13 cellular contexts compared by ENCODE assay signal in genomic region chr2:69754633-69755032, GRCh38. TPM values are rescaled to one million over a fixed set of nuclear protein-coding genes. Genes with fewer than 3 reads are reported as not detected.
DNase-seq lines count a peak whose midpoint lies in the region; ATAC-seq and TF ChIP-seq lines count a peak whose summit lies in the region.
"Had no signal": no experiment of that assay in that cellular context is flagged by ENCODE, and none has a peak within 500 bp of the region (broad histone marks: within the 10 kb centered on the region; RNA-seq: fewer than 3 reads in every experiment).

No MANE protein-coding gene starts in this region.

- peaks cover 29% of the 10 kb centered on the region for H3K4me1 ChIP-seq in adipocyte (ENCODE audit: control insufficient read depth, insufficient read depth, low read length)
- peaks cover 57% of the 10 kb centered on the region for H3K4me1 ChIP-seq in lower lobe of right lung
- peaks cover 6% of the 10 kb centered on the region for H3K4me1 ChIP-seq in testis

- H3K4me3 ChIP-seq in adipocyte (ENCODE audit: low read length) (peak overlapping the region; percentile 37), lower lobe of right lung (no peak overlapping the region), testis (no peak overlapping the region)

- peaks cover 14% of the 10 kb centered on the region for H3K4me1 Mint-ChIP-seq in activated T-cell treated with anti-CD3 and anti-CD28 coated beads, Interleukin-2, amount 50 U/mL, for 24 hours (ENCODE audit: low read depth)

- TF ChIP-seq CTCF in lower lobe of right lung (IDR thresholded peaks at IDR 0.05) = no peak
- no peak for TF ChIP-seq CTCF in testis (IDR thresholded peaks at IDR 0.05)

- H3K36me3 ChIP-seq in adipocyte (ENCODE audit: control insufficient read depth, insufficient read depth, low read length, severe bottlenecking) (peaks cover 14% of the 10 kb centered on the region), lower lobe of right lung (peaks cover 15% of the 10 kb centered on the region), testis (ENCODE audit: low read depth, missing control alignments) (no peaks in the 10 kb centered on the region)

- H3K27ac ChIP-seq in lower lobe of right lung (peak overlapping the region; percentile 50), testis (peak overlapping the region; percentile 59 to 70)

- no peak overlapping the region for H3K4me3 Mint-ChIP-seq in activated T-cell treated with anti-CD3 and anti-CD28 coated beads, Interleukin-2, amount 50 U/mL, for 24 hours

- peaks cover 3% of the 10 kb centered on the region for H3K36me3 Mint-ChIP-seq in activated T-cell treated with anti-CD3 and anti-CD28 coated beads, Interleukin-2, amount 50 U/mL, for 24 hours (ENCODE audit: low read depth)

- H3K9ac ChIP-seq in adipocyte (ENCODE audit: low read length) = peak overlapping the region; percentile 9

- intact Hi-C loops in lower lobe of right lung (cut with DNase I) (no loop called here), testis (cut with DNase I; ENCODE audit: low total_unique reads) (no loop called here)

- H3K27me3 Mint-ChIP-seq in activated T-cell treated with anti-CD3 and anti-CD28 coated beads, Interleukin-2, amount 50 U/mL, for 24 hours = no peaks in the 10 kb centered on the region

- H3K27ac Mint-ChIP-seq in activated T-cell treated with anti-CD3 and anti-CD28 coated beads, Interleukin-2, amount 50 U/mL, for 24 hours = peak overlapping the region; percentile 30

- ATAC-seq in lower lobe of right lung = peak in 1 of 2 donors; percentile 40
- ATAC-seq: pancreas had no signal

- 43 to 50% methylated on average over 1 of the region's 1 CpG for WGBS in testis, 2 donors

- H3K27me3 ChIP-seq in adipocyte (replicated peaks; ENCODE audit: control insufficient read depth, insufficient read depth, low read length) = no peaks in the 10 kb centered on the region
- no peaks in the 10 kb centered on the region for H3K27me3 ChIP-seq in lower lobe of right lung (ENCODE audit: low read depth)
- H3K27me3 ChIP-seq in testis = no peaks in the 10 kb centered on the region
- H3K27me3 ChIP-seq: pancreas had no signal

- no peaks in the 10 kb centered on the region for H3K9me3 Mint-ChIP-seq in activated T-cell treated with anti-CD3 and anti-CD28 coated beads, Interleukin-2, amount 50 U/mL, for 24 hours

- no peaks in the 10 kb centered on the region for H3K9me3 ChIP-seq in adipocyte (ENCODE audit: control insufficient read depth, low read length)
- H3K9me3 ChIP-seq in lower lobe of right lung = no peaks in the 10 kb centered on the region
- H3K9me3 ChIP-seq in testis = no peaks in the 10 kb centered on the region
- H3K9me3 ChIP-seq: pancreas had no signal

- no peak for TF ChIP-seq POLR2A in testis (IDR thresholded peaks at IDR 0.05)

- DNase-seq in activated T-cell treated with anti-CD3 and anti-CD28 coated beads, Interleukin-2, amount 50 U/mL, for 24 hours = no peak
- DNase-seq in activated T-cell treated with anti-CD3 and anti-CD28 coated beads, Interleukin-2, amount 50 U/mL, for 48 hours = no peak
- DNase-seq in adipocyte (ENCODE audit: low read depth) = no peak
- DNase-seq in lower lobe of right lung = no peak
- no peak for DNase-seq in testis
- no peak for DNase-seq in NCI-H2107 treated with DMSO at 0.1 percent for 48 hours (lab: John Stamatoyannopoulos, UW; ENCODE audit: unreplicated experiment)
- no peak for DNase-seq in DMS79 treated with DMSO at 0.1 percent for 48 hours (lab: John Stamatoyannopoulos, UW)
- no peak for DNase-seq in NCI-H524 treated with DMSO at 0.1 percent for 48 hours (lab: John Stamatoyannopoulos, UW)
- DNase-seq: activated naive CD4-positive, alpha-beta T cell treated with Interleukin-2 at 50 U/mL for 16 hours; central memory CD4-positive, alpha-beta T cell; NCI-H510A; pancreas; SIG-M5 had no signal

RNA-seq across cellular contexts. Expression of gene ANXA4, which starts 12.7 kb away (rescaled TPM):
- total RNA-seq in lower lobe of right lung (173 TPM), testis (10 to 100 TPM; 27.1 to 30.2 TPM)
- polyA plus RNA-seq in testis (ENCODE audit: insufficient read depth, low read depth, low replicate concordance) = 71.2 TPM
